Comparison of ENCODE assay signal across 2 cellular contexts in genomic region chr16:27449434-27450188, GRCh38.
TF ChIP-seq lines count a peak whose summit lies in the region.

No MANE protein-coding gene starts in this region.

TF ChIP-seq in HepG2, 621 proteins besides CTCF, POLR2A, EP300 and RAD21:
- TF ChIP-seq MTF2 (CRISPR knock-in tag; IDR thresholded peaks at IDR 0.05; ENCODE audit: borderline replicate concordance): peak; percentile 10; the same call in 1 of the 2 replicates
- 0 out of 2 replicates have a peak, but pooled peaks have one; percentile 21 for TF ChIP-seq FOXK2 (IDR thresholded peaks at IDR 0.05)
- peak; percentile 82 for TF ChIP-seq ZBTB7A (CRISPR knock-in tag; IDR thresholded peaks at IDR 0.05)
- TF ChIP-seq SALL1 (CRISPR knock-in tag; IDR thresholded peaks at IDR 0.05): 0 out of 2 replicates have a peak, but pooled peaks have one; percentile 63
- no peak for TF ChIP-seq PAX8 (CRISPR knock-in tag; IDR thresholded peaks at IDR 0.05; ENCODE audit: borderline replicate concordance)
- TF ChIP-seq ARNTL (CRISPR knock-in tag; IDR thresholded peaks at IDR 0.05): peak; percentile 68; the same call in 1 of the 2 replicates
- TF ChIP-seq ZZZ3 (CRISPR knock-in tag; IDR thresholded peaks at IDR 0.05; ENCODE audit: borderline replicate concordance): peak; percentile 26; the same call in 1 of the 2 replicates
- TF ChIP-seq FOXA1 (IDR thresholded peaks at IDR 0.05): 0 out of 2 replicates have a peak, but pooled peaks have one; percentile 15
- no peak for TF ChIP-seq FOXA1 (CRISPR knock-in tag; IDR thresholded peaks at IDR 0.05)
- peak; percentile 43; the same call in 1 of the 2 replicates for TF ChIP-seq SP4 (CRISPR knock-in tag; IDR thresholded peaks at IDR 0.05)
- TF ChIP-seq FOXP1 (IDR thresholded peaks at IDR 0.05): peak; percentile 82
- TF ChIP-seq FOXP1 (CRISPR knock-in tag; IDR thresholded peaks at IDR 0.05): peak; percentile 22; the same call in 1 of the 2 replicates
- no peak for TF ChIP-seq ZNF329 (CRISPR knock-in tag; IDR thresholded peaks at IDR 0.05; ENCODE audit: low read depth)
- TF ChIP-seq ZBTB8A (CRISPR knock-in tag; IDR thresholded peaks at IDR 0.05; ENCODE audit: borderline replicate concordance, low read depth): no peak
- 0 out of 2 replicates have a peak, but pooled peaks have one; percentile 21 for TF ChIP-seq REPIN1 (CRISPR knock-in tag; IDR thresholded peaks at IDR 0.05; ENCODE audit: borderline replicate concordance, low read depth)
- TF ChIP-seq ZNF646 (CRISPR knock-in tag; IDR thresholded peaks at IDR 0.05): peak; percentile 68; the same call in 1 of the 2 replicates
- peak; percentile 94 for TF ChIP-seq MNT (IDR thresholded peaks at IDR 0.05)
- TF ChIP-seq MXD1 (CRISPR knock-in tag; IDR thresholded peaks at IDR 0.05): no peak
- peak; percentile 89 for TF ChIP-seq ZNF768 (CRISPR knock-in tag; IDR thresholded peaks at IDR 0.05)
- 0 out of 2 replicates have a peak, but pooled peaks have one; percentile 57 for TF ChIP-seq JUN (CRISPR knock-in tag; IDR thresholded peaks at IDR 0.05)
- TF ChIP-seq ZMAT5 (CRISPR knock-in tag; IDR thresholded peaks at IDR 0.05; ENCODE audit: borderline replicate concordance, low read depth): no peak
- peak; percentile 55; the same call in 1 of the 2 replicates for TF ChIP-seq JUND (CRISPR knock-in tag; IDR thresholded peaks at IDR 0.05)
- peak; percentile 16; the same call in 1 of the 2 replicates for TF ChIP-seq ATF7 (IDR thresholded peaks at IDR 0.05)
- TF ChIP-seq ATF7 (CRISPR knock-in tag; IDR thresholded peaks at IDR 0.05): no peak
- peak; percentile 89 for TF ChIP-seq BHLHE40 (IDR thresholded peaks at IDR 0.05; ENCODE audit: low read length)

TF ChIP-seq in SK-N-SH, 30 proteins besides CTCF, POLR2A, EP300 and RAD21:
- no peak for TF ChIP-seq USF2 (IDR thresholded peaks at IDR 0.05; ENCODE audit: borderline replicate concordance, low read depth, low read length)
- no peak for TF ChIP-seq RFX5 (IDR thresholded peaks at IDR 0.05; ENCODE audit: low read length)
- no peak for TF ChIP-seq CHD2 (IDR thresholded peaks at IDR 0.05; ENCODE audit: low read length, partially characterized antibody)
- TF ChIP-seq RCOR1 (IDR thresholded peaks at IDR 0.05; ENCODE audit: low read length): no peak
- TF ChIP-seq SMC3 (IDR thresholded peaks at IDR 0.05; ENCODE audit: low read depth, low read length): no peak
- TF ChIP-seq TEAD4 (IDR thresholded peaks at IDR 0.05; ENCODE audit: borderline replicate concordance, insufficient read depth): no peak
- TF ChIP-seq ZBTB33 (IDR thresholded peaks at IDR 0.05; ENCODE audit: borderline replicate concordance, low read depth): no peak
- no peak for TF ChIP-seq MXI1 (IDR thresholded peaks at IDR 0.05; ENCODE audit: low read depth, low read length)
- no peak for TF ChIP-seq JUND (IDR thresholded peaks at IDR 0.05)
- no peak for TF ChIP-seq USF1 (IDR thresholded peaks at IDR 0.05; ENCODE audit: borderline replicate concordance, low read depth)
